In genomic region chr2:24164416-24164973, GRCh38 we compare ENCODE assay signal across 8 cellular contexts. TPM values are rescaled to one million over a fixed set of nuclear protein-coding genes. Genes with fewer than 3 reads are reported as not detected.
DNase-seq lines count a peak whose midpoint lies in the region; ATAC-seq, FAIRE-seq and TF ChIP-seq lines count a peak whose summit lies in the region.

No MANE protein-coding gene starts in this region.

- no peak overlapping the region for H3K27ac ChIP-seq in endodermal cell (ENCODE audit: low read depth, low read length)
- H3K27ac ChIP-seq in pancreas = no peak overlapping the region

- H3K4me3 ChIP-seq in WI38 (ENCODE audit: low read depth, low read length) (no peak overlapping the region), endodermal cell (ENCODE audit: low read length) (no peak overlapping the region), pancreas (no peak overlapping the region)

- no peak overlapping the region for H3K27ac Mint-ChIP-seq in endodermal cell

- H3K4me1 ChIP-seq in endodermal cell (ENCODE audit: control insufficient read depth, insufficient read depth, low read length) = no peaks in the 10 kb centered on the region
- no peaks in the 10 kb centered on the region for H3K4me1 ChIP-seq in pancreas

- peaks cover 15% of the 10 kb centered on the region for H3K9me3 Mint-ChIP-seq in endodermal cell

- H3K9me3 ChIP-seq in endodermal cell (ENCODE audit: control insufficient read depth, low read length) = peaks cover 15% of the 10 kb centered on the region
- H3K9me3 ChIP-seq in pancreas = no peaks in the 10 kb centered on the region

- peaks cover 10% of the 10 kb centered on the region for H3K27me3 ChIP-seq in endodermal cell (ENCODE audit: control insufficient read depth, insufficient read depth, low read length, poor library complexity, severe bottlenecking)
- no peaks in the 10 kb centered on the region for H3K27me3 ChIP-seq in pancreas

- FAIRE-seq in HTR-8/SVneo (lab: Jason Lieb, UNC) (peak; percentile 60), pancreas (lab: Jason Lieb, UNC) (no peak)

- H3K36me3 Mint-ChIP-seq in endodermal cell (ENCODE audit: low read depth) = peaks cover 15% of the 10 kb centered on the region

- peaks cover 10% of the 10 kb centered on the region for H3K27me3 Mint-ChIP-seq in endodermal cell (ENCODE audit: insufficient read depth)

- peak; percentile 88 for DNase-seq in CD1c-positive myeloid dendritic cell (ENCODE audit: extremely low spot score)
- DNase-seq in GM19240 (ENCODE audit: insufficient read length, low spot score) = peak; percentile 35
- DNase-seq in HTR-8/SVneo (ENCODE audit: insufficient read length, low spot score) = peak; percentile 47
- peak; percentile 73 for DNase-seq in endodermal cell
- peak in 2 of 6 donors; percentile 17 to 73 for DNase-seq in pancreas
- DNase-seq in OCI-M2 (lab: John Stamatoyannopoulos, UW; ENCODE audit: unreplicated experiment) = no peak
- DNase-seq in NCI-H2107 treated with DMSO at 0.1 percent for 48 hours (lab: John Stamatoyannopoulos, UW; ENCODE audit: unreplicated experiment) = no peak

- no peaks in the 10 kb centered on the region for H3K4me1 Mint-ChIP-seq in endodermal cell

- 63 to 100% methylated on average over 3 to 8 of the region's 8 CpGs for WGBS in endodermal cell (ENCODE audit: insufficient coverage in 1 of 2, insufficient read length in 1 of 2), 2 experiments
- WGBS in pancreas, 2 donors = 47 to 48% methylated on average over 8 of the region's 8 CpGs

- H3K36me3 ChIP-seq in endodermal cell (ENCODE audit: control insufficient read depth, insufficient read depth, low read length) (no peaks in the 10 kb centered on the region), pancreas (no peaks in the 10 kb centered on the region)

- ATAC-seq in pancreas = peak in 3 of 4 donors; percentile 66 to 77 (median 73)

- TF ChIP-seq CTCF in WI38 (IDR thresholded peaks at IDR 0.05; ENCODE audit: low read depth, low read length) (peak; percentile 52), endodermal cell (conservative IDR thresholded peaks at IDR 0.05) (peak; percentile 84), pancreas (IDR thresholded peaks at IDR 0.05) (peak in 3 of 4 donors; percentile 7 to 32 (median 29))

- no peak overlapping the region for H3K4me3 Mint-ChIP-seq in endodermal cell

- H3K9ac ChIP-seq in endodermal cell (ENCODE audit: extremely low read depth, low read length, poor library complexity, severe bottlenecking) = no peak overlapping the region

- intact Hi-C loops in pancreas (cut with DNase I) = no loop called here

RNA-seq across cellular contexts. Expression of gene FAM228A, which starts 10.4 kb away (rescaled TPM):
- under 1 TPM in 1 of 2 donors, not detected in 1; 0.53 TPM for total RNA-seq in endodermal cell
- polyA plus RNA-seq in endodermal cell (2013, experiment 1 of 2) = 0.50 TPM
- polyA plus RNA-seq in endodermal cell (2013, experiment 2 of 2) = 0.29 TPM
- under 1 TPM in 5 of 6 donors, not detected in 1; 0.19 to 0.47 (median 0.32) TPM for total RNA-seq in pancreas
- under 1 TPM; 0.34 to 0.56 TPM for polyA plus RNA-seq in pancreas

RNA-seq across cellular contexts. Expression of gene FAM228B, which starts 41.2 kb away (rescaled TPM):
- total RNA-seq in endodermal cell (10 to 100 TPM; 13.2 to 14.6 TPM), pancreas (10 to 100 TPM in 1 of 6 donors, 1 to 10 TPM in 5; 5.8 to 13.8 (median 8.2) TPM)
- polyA plus RNA-seq in endodermal cell (2013, experiment 1 of 2) = 12.7 TPM
- polyA plus RNA-seq in endodermal cell (2013, experiment 2 of 2) = 13.3 TPM
- polyA plus RNA-seq in pancreas = 10 to 100 TPM; 16.2 to 31.4 TPM

RNA-seq across cellular contexts. Expression of gene PFN4, which starts 41.4 kb away (rescaled TPM):
- total RNA-seq in endodermal cell (under 1 TPM in 1 of 2 donors, not detected in 1; 0.73 TPM), pancreas (under 1 TPM; 0.16 to 0.52 (median 0.38) TPM)
- polyA plus RNA-seq in endodermal cell (2013, experiment 1 of 2) = 0.57 TPM
- polyA plus RNA-seq in endodermal cell (2013, experiment 2 of 2) = 0.33 TPM
- polyA plus RNA-seq in pancreas = under 1 TPM; 0.53 to 0.63 TPM

Comparison
In these comparisons a context has a peak if more than half of its experiments do, and no peak if none do; other contexts are left out.
1. DNase-seq: peak in CD1c-positive myeloid dendritic cell (single experiment), GM19240 (single experiment), HTR-8/SVneo (single experiment) and endodermal cell (single experiment); none in OCI-M2 (single experiment) and NCI-H2107 treated with DMSO at 0.1 percent for 48 hours (single experiment).
2. CTCF ChIP-seq: peak in every context shown above with its lines; median percentile 84 in endodermal cell; 52 in WI38; 29 in pancreas.